9 cellular contexts compared by ENCODE assay signal in the genomic region with DNA sequence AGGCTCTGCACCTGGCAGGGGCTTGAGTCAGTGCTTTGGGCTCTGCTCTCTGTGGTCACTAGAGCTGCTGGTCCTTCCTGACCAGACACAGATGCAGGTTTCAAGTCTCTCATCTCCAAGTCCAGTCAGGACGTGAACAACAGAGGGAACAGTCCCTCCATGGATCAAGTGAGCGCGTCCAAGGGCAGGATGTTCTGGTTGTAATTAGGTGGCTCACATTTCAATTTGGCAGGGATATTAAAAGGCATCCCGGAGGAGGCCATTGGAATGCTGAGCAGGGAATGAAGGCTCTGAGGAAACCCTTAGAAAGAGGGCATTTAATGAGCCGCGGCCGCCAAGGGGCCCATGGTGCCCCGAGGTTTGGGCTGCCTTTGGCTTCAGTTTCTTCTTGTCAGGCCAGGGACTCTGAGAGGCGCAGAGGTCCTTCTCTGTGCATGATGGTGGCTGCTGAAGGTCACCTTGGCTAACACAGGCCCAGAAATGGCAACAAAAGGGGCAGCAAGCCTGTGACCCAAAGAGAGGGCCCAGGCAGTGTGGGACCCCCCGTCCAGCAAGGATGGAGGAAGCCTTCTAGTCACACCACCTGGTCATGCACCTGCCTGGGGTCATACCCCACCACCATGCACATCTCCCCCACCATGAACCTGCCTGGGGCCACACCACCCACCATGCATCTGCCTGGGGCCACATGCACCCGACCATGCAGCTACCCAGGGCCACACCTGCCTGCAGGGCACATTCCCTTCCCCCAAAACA. TPM values are rescaled to one million over a fixed set of nuclear protein-coding genes. Genes with fewer than 3 reads are reported as not detected.
A peak's percentile ranks its signal among the peaks of the same experiment; 100 is the strongest.
DNase-seq lines count a peak whose midpoint lies in the region; ATAC-seq and TF ChIP-seq lines count a peak whose summit lies in the region.
"Had no signal": no experiment of that assay in that cellular context is flagged by ENCODE, and none has a peak within 500 bp of the region (broad histone marks: within the 10 kb centered on the region; RNA-seq: fewer than 3 reads in every experiment).

No MANE protein-coding gene starts in this region.

- no peaks in the 10 kb centered on the region for H3K9me2 ChIP-seq in GM23248 (ENCODE audit: insufficient read depth)

- WGBS in GM23248 (ENCODE audit: low coverage in 1 of 2, low lambda C conversion rate in 2 of 2, missing lambda C conversion rate in 2 of 2), 2 experiments, result 17 to 23% methylated on average over 10 to 11 of the region's 11 CpGs
- WGBS in adrenal gland, 4 donors, result 61 to 78% (median 73%) methylated on average over 9 to 11 of the region's 11 CpGs

- DNase-seq in GM23248 (peak; percentile 82), adrenal gland (peak in 4 of 7 donors; percentile 12 to 46 (median 28)), left cardiac atrium (no peak), brain microvascular endothelial cell (no peak), NCI-H1436 (lab: John Stamatoyannopoulos, UW) (no peak)
- DNase-seq: NCI-H748 treated with DMSO at 0.1 percent for 48 hours, T-helper 9 cell had no signal

- no peak for TF ChIP-seq CTCF in adrenal gland (IDR thresholded peaks at IDR 0.05)
- no peak for TF ChIP-seq CTCF in brain microvascular endothelial cell (IDR thresholded peaks at IDR 0.05; ENCODE audit: low read depth, low read length, missing control alignments)

- in situ Hi-C loops in GM23248 (cut with MboI), result no loop called here
- in situ Hi-C loops in brain microvascular endothelial cell (cut with HindIII; ENCODE audit: low pct_ligation_motif_present, low sequenced_read_pairs), result no loop called here

- H3K79me2 ChIP-seq in GM23248 (ENCODE audit: insufficient read depth), result no peaks in the 10 kb centered on the region

- H3K4me3 ChIP-seq in GM23248 (no peak overlapping the region), adrenal gland (no peak overlapping the region), stomach smooth muscle (ENCODE audit: low read length in 2 of 2) (no peak overlapping the region), brain microvascular endothelial cell (ENCODE audit: low read depth, low read length) (no peak overlapping the region)

- H3K4me2 ChIP-seq in GM23248 (ENCODE audit: unreplicated experiment), result peak overlapping the region; percentile 48

- no peak overlapping the region for H2AFZ ChIP-seq in GM23248

- intact Hi-C loops in adrenal gland (cut with DNase I) (no loop called here), left cardiac atrium (cut with DNase I) (loop anchor here in 1 of 2 donors (5.0 kb wide), 2 partner anchors 70 to 130 kb away; no protein-coding TSS in a partner anchor)

- H3K27me3 ChIP-seq in GM23248 (replicated peaks; ENCODE audit: insufficient read depth) (peaks cover 9% of the 10 kb centered on the region), adrenal gland (no peaks in the 10 kb centered on the region), stomach smooth muscle (ENCODE audit: control insufficient read depth in 1 of 2, insufficient read depth in 2 of 2, low read length in 2 of 2) (no peaks in the 10 kb centered on the region), brain microvascular endothelial cell (replicated peaks) (no peaks in the 10 kb centered on the region)

- H3K9ac ChIP-seq in GM23248 (no peak overlapping the region), stomach smooth muscle (ENCODE audit: low read length in 2 of 2) (no peak overlapping the region)

- H3K4me1 ChIP-seq in GM23248 (ENCODE audit: insufficient read depth), result peaks cover 8% of the 10 kb centered on the region; the same call in 1 of the 2 replicates
- peaks cover 0 to 12% of the 10 kb centered on the region in 2 donors for H3K4me1 ChIP-seq in adrenal gland (replicated peaks in 1 of 2)
- H3K4me1 ChIP-seq in stomach smooth muscle (ENCODE audit: control insufficient read depth, insufficient read depth, low read length), result peaks cover 43% of the 10 kb centered on the region

- no peaks in the 10 kb centered on the region for H3F3A ChIP-seq in GM23248 (ENCODE audit: insufficient read depth)

- H3K36me3 ChIP-seq in GM23248 (ENCODE audit: low read depth) (no peaks in the 10 kb centered on the region), adrenal gland (replicated peaks in 1 of 2) (no peaks in the 10 kb centered on the region), stomach smooth muscle (ENCODE audit: control insufficient read depth in 2 of 2, insufficient read depth in 2 of 2, low read length in 2 of 2) (no peaks in the 10 kb centered on the region), brain microvascular endothelial cell (replicated peaks) (no peaks in the 10 kb centered on the region)

- H3K9me3 ChIP-seq in GM23248 (ENCODE audit: low read depth), result no peaks in the 10 kb centered on the region
- H3K9me3 ChIP-seq in adrenal gland (replicated peaks in 1 of 3), result no peaks in the 10 kb centered on the region
- no peaks in the 10 kb centered on the region for H3K9me3 ChIP-seq in stomach smooth muscle (ENCODE audit: control insufficient read depth in 2 of 2, low read length in 2 of 2)

- ATAC-seq in left cardiac atrium (peak; percentile 42 to 46), HG03521 (IDR thresholded peaks at IDR 0.05; ENCODE audit: unreplicated experiment) (no peak)

- no peak for TF ChIP-seq POLR2A in adrenal gland (IDR thresholded peaks at IDR 0.05)

- H4K20me1 ChIP-seq in GM23248 (ENCODE audit: insufficient read depth), result no peaks in the 10 kb centered on the region

- H3K27ac ChIP-seq in GM23248 (no peak overlapping the region), adrenal gland (peak overlapping the region in 2 of 5 donors; percentile 41 to 66), stomach smooth muscle (ENCODE audit: low read length) (peak overlapping the region; percentile 76), brain microvascular endothelial cell (no peak overlapping the region)

RNA-seq across cellular contexts. Expression of gene INPP5A, which starts 30.7 kb away (rescaled TPM):
- total RNA-seq in GM23248 (2014; rRNA removed; shearing (Covaris generic)), result 35.2 and 39.3 TPM in 2 replicates
- polyA plus RNA-seq in GM23248 (2016; fragmentation: Nextera tagmentation; extraction: Ambion mirVana) (2.3 and 2.8 TPM in 2 replicates), adrenal gland (10 to 100 TPM; 13.5 to 15.3 (median 14.1) TPM)
- total RNA-seq in adrenal gland (10 to 100 TPM; 25.9 to 62.9 (median 42.6) TPM), left cardiac atrium (10 to 100 TPM; 74.4 to 95.3 TPM)

Comparison
In these comparisons a context has a peak if more than half of its experiments do, and no peak if none do; other contexts are left out.
1. DNase-seq: peak in GM23248 (single experiment) and adrenal gland (4 of 7); none in left cardiac atrium (single experiment), brain microvascular endothelial cell (single experiment) and NCI-H1436 (single experiment).